Comparison of ENCODE assay signal across 10 cellular contexts in genomic region chr11:64035581-64035980, GRCh38. TPM values are rescaled to one million over a fixed set of nuclear protein-coding genes. Genes with fewer than 3 reads are reported as not detected.
DNase-seq lines count a peak whose midpoint lies in the region; ATAC-seq, FAIRE-seq and TF ChIP-seq lines count a peak whose summit lies in the region.
"Had no signal": no experiment of that assay in that cellular context is flagged by ENCODE, and none has a peak within 500 bp of the region (broad histone marks: within the 10 kb centered on the region; RNA-seq: fewer than 3 reads in every experiment).

Gene FLRT1, plus strand, starts transcription at chr11:64035931. Its CDS starts 80,337 bp downstream, at chr11:64116268.

- H3K27ac Mint-ChIP-seq in nephron = peak within 1 kb of the TSS in 1 of 3 experiments; percentile 70

- H3K27me3 ChIP-seq in colonic mucosa = peaks cover 31% of the 10 kb centered on the region

- peaks cover 12% of the 10 kb centered on the region for H3K4me1 Mint-ChIP-seq in nephron

- TF ChIP-seq POLR2A in A549 (IDR thresholded peaks at IDR 0.05; ENCODE audit: low read length) = no peak

- DNase-seq in A549 (ENCODE audit: low read depth in 1 of 2, low spot score in 1 of 2) (no peak), HFF-Myc (ENCODE audit: extremely low read depth, low read depth) (no peak), colonic mucosa (no peak)
- DNase-seq in activated T-cell treated with anti-CD3 and anti-CD28 coated beads, Interleukin-2, amount 50 U/mL, for 1 hour = no peak
- DNase-seq: GDM1 had no signal

- POLR2A ChIA-PET in A549 (lab: Yijun Ruan, JAX) = no interaction called here

- H3K9ac ChIP-seq in colonic mucosa (ENCODE audit: low read depth in 2 of 2, low read length in 2 of 2) = no peak within 1 kb of the TSS

- peak within 1 kb of the TSS; percentile 66 for H3K4me3 ChIP-seq in A549
- peak within 1 kb of the TSS; percentile 18; the same call in 1 of the 2 replicates for H3K4me3 ChIP-seq in HFF-Myc (replicated peaks; ENCODE audit: low read depth, low read length)
- peak within 1 kb of the TSS; percentile 26 for H3K4me3 ChIP-seq in colonic mucosa

- H3K36me3 Mint-ChIP-seq in nephron (ENCODE audit: low read depth) = no peaks in the 10 kb centered on the region

- H3K4me1 ChIP-seq in A549 (peaks cover 19% of the 10 kb centered on the region), colonic mucosa (peaks cover 6% of the 10 kb centered on the region)

- intact Hi-C loops in colonic mucosa (cut with DNase I) = no loop called here

- no peak for FAIRE-seq in A549 (lab: Jason Lieb, UNC)
- FAIRE-seq: colon had no signal

- H3K4me2 ChIP-seq in A549 = peak within 1 kb of the TSS; percentile 100

- no CpG with 5 or more reads among the region's 66 CpGs for WGBS in A549 (ENCODE audit: missing lambda C conversion rate)

- H3K27ac ChIP-seq in A549 (peak within 1 kb of the TSS; percentile 50 to 78; a peak in 5 of 6 replicates), colonic mucosa (no peak within 1 kb of the TSS)

- CTCF ChIA-PET in A549 (lab: Yijun Ruan, JAX) = interaction anchor here (1.8 to 11.5 kb wide), 2 partner anchors 9 to 114 kb away, joined by 5 to 174 read pairs; no protein-coding TSS in a partner anchor

- TF ChIP-seq RAD21 in A549 (conservative IDR thresholded peaks at IDR 0.05 in 1 of 2, IDR thresholded peaks at IDR 0.05 in 1 of 2) = no peak

- H3K4me3 Mint-ChIP-seq in nephron = peak within 1 kb of the TSS; percentile 86 to 88 (median 87)

- H3K27me3 Mint-ChIP-seq in nephron (ENCODE audit: low read depth) = peaks cover 35% of the 10 kb centered on the region

- ATAC-seq in A549 = no peak
- ATAC-seq in GM21576 (IDR thresholded peaks at IDR 0.05; ENCODE audit: unreplicated experiment) = no peak
- ATAC-seq in HG02798 (IDR thresholded peaks at IDR 0.05; ENCODE audit: poor library complexity, unreplicated experiment) = no peak
- no peak for ATAC-seq in HG03342 (IDR thresholded peaks at IDR 0.05; ENCODE audit: unreplicated experiment)

- no peak for TF ChIP-seq EP300 in A549 (IDR thresholded peaks at IDR 0.05)

- TF ChIP-seq CTCF in A549 (IDR thresholded peaks at IDR 0.05) = no peak
- TF ChIP-seq CTCF in HFF-Myc (IDR thresholded peaks at IDR 0.05; ENCODE audit: low read depth, low read length, missing control alignments) = no peak
- TF ChIP-seq CTCF in colonic mucosa (IDR thresholded peaks at IDR 0.05) = no peak
- TF ChIP-seq CTCF in nephron (IDR thresholded peaks at IDR 0.05; ENCODE audit: unreplicated experiment in 3 of 3) = no peak

- no peaks in the 10 kb centered on the region for H3K9me3 Mint-ChIP-seq in nephron

- no peaks in the 10 kb centered on the region for H3K36me3 ChIP-seq in colonic mucosa

- H3K9me3 ChIP-seq in A549 (no peaks in the 10 kb centered on the region), colonic mucosa (no peaks in the 10 kb centered on the region)

TF ChIP-seq in A549, 52 proteins besides CTCF, POLR2A, EP300 and RAD21:
- TF ChIP-seq SREBF2 (IDR thresholded peaks at IDR 0.05) (no peak), ZFP36 (IDR thresholded peaks at IDR 0.05; ENCODE audit: borderline replicate concordance, partially characterized antibody) (no peak), ZC3H11A (IDR thresholded peaks at IDR 0.05) (no peak), MAFK (IDR thresholded peaks at IDR 0.05; ENCODE audit: partially characterized antibody) (no peak), RCOR1 (IDR thresholded peaks at IDR 0.05; ENCODE audit: low read depth, low read length) (no peak), HEYL (CRISPR knock-in tag; IDR thresholded peaks at IDR 0.05) (no peak), FOSL2 (IDR thresholded peaks at IDR 0.05) (no peak), FOSL2 (CRISPR knock-in tag; IDR thresholded peaks at IDR 0.05) (no peak), HOXB5 (CRISPR knock-in tag; IDR thresholded peaks at IDR 0.05) (no peak), JUNB (IDR thresholded peaks at IDR 0.05) (no peak), HDAC2 (IDR thresholded peaks at IDR 0.05) (no peak), NR3C1 (IDR thresholded peaks at IDR 0.05) (no peak), EHF (CRISPR knock-in tag; IDR thresholded peaks at IDR 0.05) (no peak), FOSB (CRISPR knock-in tag; IDR thresholded peaks at IDR 0.05) (no peak), HOXA7 (CRISPR knock-in tag; IDR thresholded peaks at IDR 0.05) (no peak), CEBPB (IDR thresholded peaks at IDR 0.05) (no peak), REST (IDR thresholded peaks at IDR 0.05) (no peak)

RNA-seq across cellular contexts. Expression of gene FLRT1, which starts in this region (rescaled TPM):
- polyA plus RNA-seq in A549 (2011; rRNA removed) (0.28 and 0.31 TPM in 2 replicates), A549 (2017; fragmentation: RNase III; extraction: RNeasy Plus Mini Kit Qiagen cat#74134 plus additional on column Dnase treatment) (0.07 to 0.13 TPM (median 0.10 TPM) in 3 replicates)
- 0.08 and 0.10 TPM in 2 replicates for polyA plus RNA-seq in A549 (2012; cell fraction: cytosol; rRNA removed)
- polyA plus RNA-seq in A549 (2012; cell fraction: nucleus; rRNA removed) = 0.02 and 0.10 TPM in 2 replicates
- 0.58 and 0.73 TPM in 2 replicates for polyA minus RNA-seq in A549 (2011; rRNA and poly(A)+ RNA removed)
- total RNA-seq in colonic mucosa = under 1 TPM; 0.20 to 0.96 TPM
